Comparison of ENCODE assay signal across 1 cellular context in genomic region chr1:11099310-11100148, GRCh38.
TF ChIP-seq lines count a peak whose summit lies in the region.

TSS of gene EXOSC10 (minus strand) at chr1:11099869. CDS start at chr1:11099831, 38 bp downstream.

TF ChIP-seq in HepG2, 621 proteins besides CTCF, POLR2A, EP300 and RAD21 (continued from another document and continues in another):
- peak; percentile 61 to 83; a peak in 3 of 4 replicates for TF ChIP-seq HMGXB4 (CRISPR knock-in tag; IDR thresholded peaks at IDR 0.05; ENCODE audit: borderline replicate concordance in 1 of 2, low read depth in 1 of 2)
- TF ChIP-seq ZNF280B (CRISPR knock-in tag; IDR thresholded peaks at IDR 0.05; ENCODE audit: borderline replicate concordance): peak; percentile 36; the same call in 1 of the 2 replicates
- TF ChIP-seq ZNF362 (CRISPR knock-in tag; IDR thresholded peaks at IDR 0.05; ENCODE audit: borderline replicate concordance): peak; percentile 59; the same call in 1 of the 2 replicates
- no peak for TF ChIP-seq ZNF20 (CRISPR knock-in tag; IDR thresholded peaks at IDR 0.05)
- TF ChIP-seq ZMAT3 (CRISPR knock-in tag; conservative IDR thresholded peaks at IDR 0.05): no peak
- TF ChIP-seq EZH2 (conservative IDR thresholded peaks at IDR 0.05; ENCODE audit: low read depth, low read length): no peak
- peak; percentile 59 for TF ChIP-seq ZMYM4 (CRISPR knock-in tag; IDR thresholded peaks at IDR 0.05)
- TF ChIP-seq ZBTB40 (IDR thresholded peaks at IDR 0.05): no peak
- no peak for TF ChIP-seq ZBTB40 (CRISPR knock-in tag; IDR thresholded peaks at IDR 0.05)
- TF ChIP-seq CCAR2 (optimal IDR thresholded peaks at IDR 0.05; ENCODE audit: low read depth, low read length): no peak
- TF ChIP-seq ZFAT (CRISPR knock-in tag; conservative IDR thresholded peaks at IDR 0.05): 0 out of 2 replicates have a peak, but pooled peaks have one; percentile 30
- TF ChIP-seq ZNF432 (CRISPR knock-in tag; IDR thresholded peaks at IDR 0.05; ENCODE audit: borderline replicate concordance): no peak
- TF ChIP-seq JUND (CRISPR knock-in tag; IDR thresholded peaks at IDR 0.05): no peak
- TF ChIP-seq, protein P1, sequence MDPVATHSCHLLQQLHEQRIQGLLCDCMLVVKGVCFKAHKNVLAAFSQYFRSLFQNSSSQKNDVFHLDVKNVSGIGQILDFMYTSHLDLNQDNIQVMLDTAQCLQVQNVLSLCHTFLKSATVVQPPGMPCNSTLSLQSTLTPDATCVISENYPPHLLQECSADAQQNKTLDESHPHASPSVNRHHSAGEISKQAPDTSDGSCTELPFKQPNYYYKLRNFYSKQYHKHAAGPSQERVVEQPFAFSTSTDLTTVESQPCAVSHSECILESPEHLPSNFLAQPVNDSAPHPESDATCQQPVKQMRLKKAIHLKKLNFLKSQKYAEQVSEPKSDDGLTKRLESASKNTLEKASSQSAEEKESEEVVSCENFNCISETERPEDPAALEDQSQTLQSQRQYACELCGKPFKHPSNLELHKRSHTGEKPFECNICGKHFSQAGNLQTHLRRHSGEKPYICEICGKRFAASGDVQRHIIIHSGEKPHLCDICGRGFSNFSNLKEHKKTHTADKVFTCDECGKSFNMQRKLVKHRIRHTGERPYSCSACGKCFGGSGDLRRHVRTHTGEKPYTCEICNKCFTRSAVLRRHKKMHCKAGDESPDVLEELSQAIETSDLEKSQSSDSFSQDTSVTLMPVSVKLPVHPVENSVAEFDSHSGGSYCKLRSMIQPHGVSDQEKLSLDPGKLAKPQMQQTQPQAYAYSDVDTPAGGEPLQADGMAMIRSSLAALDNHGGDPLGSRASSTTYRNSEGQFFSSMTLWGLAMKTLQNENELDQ (CRISPR knock-in tag; IDR thresholded peaks at IDR 0.05; ENCODE audit: borderline replicate concordance): no peak
- no peak for TF ChIP-seq ZNF24 (IDR thresholded peaks at IDR 0.05)
- no peak for TF ChIP-seq PCBP1 (IDR thresholded peaks at IDR 0.05; ENCODE audit: borderline replicate concordance, low read depth, low read length)
- TF ChIP-seq ZNF263 (CRISPR knock-in tag; IDR thresholded peaks at IDR 0.05): peak; percentile 56
- TF ChIP-seq ZFY (CRISPR knock-in tag; IDR thresholded peaks at IDR 0.05): peak; percentile 95
- peak; percentile 51; the same call in 1 of the 2 replicates for TF ChIP-seq ARID5B (CRISPR knock-in tag; IDR thresholded peaks at IDR 0.05)
- no peak for TF ChIP-seq GRHL1 (CRISPR knock-in tag; conservative IDR thresholded peaks at IDR 0.05)
- no peak for TF ChIP-seq ZBTB8A (CRISPR knock-in tag; IDR thresholded peaks at IDR 0.05; ENCODE audit: borderline replicate concordance, low read depth)
- TF ChIP-seq RBM39 (IDR thresholded peaks at IDR 0.05; ENCODE audit: low read depth, low read length, poor library complexity, severe bottlenecking): peak; percentile 79
- TF ChIP-seq, protein P2, sequence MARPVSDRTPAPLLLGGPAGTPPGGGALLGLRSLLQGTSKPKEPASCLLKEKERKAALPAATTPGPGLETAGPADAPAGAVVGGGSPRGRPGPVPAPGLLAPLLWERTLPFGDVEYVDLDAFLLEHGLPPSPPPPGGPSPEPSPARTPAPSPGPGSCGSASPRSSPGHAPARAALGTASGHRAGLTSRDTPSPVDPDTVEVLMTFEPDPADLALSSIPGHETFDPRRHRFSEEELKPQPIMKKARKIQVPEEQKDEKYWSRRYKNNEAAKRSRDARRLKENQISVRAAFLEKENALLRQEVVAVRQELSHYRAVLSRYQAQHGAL (CRISPR knock-in tag; IDR thresholded peaks at IDR 0.05; ENCODE audit: not compliant biosample characterization): no peak
- no peak for TF ChIP-seq ZNF746 (CRISPR knock-in tag; IDR thresholded peaks at IDR 0.05)
- no peak for TF ChIP-seq ZNF143 (CRISPR knock-in tag; IDR thresholded peaks at IDR 0.05)
- no peak for TF ChIP-seq RARA (CRISPR knock-in tag; IDR thresholded peaks at IDR 0.05)
- 0 out of 2 replicates have a peak, but pooled peaks have one; percentile 2 for TF ChIP-seq ZNF44 (CRISPR knock-in tag; IDR thresholded peaks at IDR 0.05)
- no peak for TF ChIP-seq DNMT1 (CRISPR knock-in tag; IDR thresholded peaks at IDR 0.05)
- TF ChIP-seq ZBTB21 (CRISPR knock-in tag; IDR thresholded peaks at IDR 0.05): no peak
- TF ChIP-seq KDM6A (CRISPR knock-in tag; IDR thresholded peaks at IDR 0.05; ENCODE audit: low read depth): no peak
- TF ChIP-seq PRMT3 (CRISPR knock-in tag; IDR thresholded peaks at IDR 0.05; ENCODE audit: borderline replicate concordance, low read depth): no peak
- peak; percentile 54; the same call in 1 of the 2 replicates for TF ChIP-seq ZNF776 (CRISPR knock-in tag; IDR thresholded peaks at IDR 0.05)
- TF ChIP-seq NFYB (CRISPR knock-in tag; IDR thresholded peaks at IDR 0.05): no peak; the same call in 1 of the 2 replicates
- TF ChIP-seq LBX2 (CRISPR knock-in tag; IDR thresholded peaks at IDR 0.05; ENCODE audit: borderline replicate concordance): no peak
